ENCODE assay signal across 13 cellular contexts in the genomic region with DNA sequence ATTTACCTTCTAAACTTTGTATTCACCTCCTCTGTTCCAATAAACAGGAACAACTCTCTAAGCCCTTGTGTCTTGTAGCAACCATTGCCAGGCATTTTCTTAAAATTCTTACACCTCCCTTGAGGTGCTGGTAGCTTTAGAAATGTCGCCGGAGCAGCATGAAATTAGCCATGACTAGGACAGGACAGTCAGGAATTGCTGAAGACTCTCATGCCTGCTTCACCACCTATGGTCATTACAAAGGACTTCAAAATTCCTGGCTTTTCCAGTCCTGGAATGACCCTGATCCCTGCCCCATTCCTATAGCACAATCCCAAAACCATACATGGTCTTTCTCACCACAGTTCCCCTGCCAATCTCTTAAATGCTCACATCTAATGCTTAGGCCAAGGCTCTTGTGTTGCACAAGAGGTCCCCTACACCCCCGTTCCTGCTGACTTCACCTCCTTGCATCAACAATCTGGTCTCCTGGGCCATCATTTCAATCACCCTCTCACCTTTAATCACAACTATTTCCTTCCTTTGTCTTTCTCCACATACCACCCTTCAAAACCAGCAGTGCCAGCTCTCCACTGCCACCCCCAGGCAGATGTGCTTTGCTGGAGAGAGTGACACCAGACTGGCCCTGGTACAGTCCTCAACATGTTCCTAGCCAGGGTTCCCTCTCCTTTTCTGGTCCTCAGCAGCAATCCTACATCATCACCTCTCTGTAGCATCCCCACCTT.
A peak's percentile ranks its signal among the peaks of the same experiment; 100 is the strongest.
DNase-seq lines count a peak whose midpoint lies in the region; ATAC-seq and TF ChIP-seq lines count a peak whose summit lies in the region.
"Had no signal": no experiment of that assay in that cellular context is flagged by ENCODE, and none has a peak within 500 bp of the region (broad histone marks: within the 10 kb centered on the region; RNA-seq: fewer than 3 reads in every experiment).

No MANE protein-coding gene starts in this region.

- no peaks in the 10 kb centered on the region for H3K27me3 ChIP-seq in ACC112 (ENCODE audit: insufficient read depth, low read length)
- H3K27me3 ChIP-seq in mammary epithelial cell (ENCODE audit: insufficient read depth, low read length), result no peaks in the 10 kb centered on the region
- H3K27me3 ChIP-seq: SJCRH30 had no signal

- intact Hi-C loops in mammary epithelial cell (cut with micrococcal nuclease) (loop anchor here (5.0 to 10.0 kb wide), 2 partner anchors 129 to 178 kb away; no protein-coding TSS in a partner anchor), left colon (cut with DNase I, micrococcal nuclease) (no loop called here)

- no peaks in the 10 kb centered on the region for H3K36me3 ChIP-seq in ACC112 (ENCODE audit: insufficient read depth, low read length)
- no peaks in the 10 kb centered on the region for H3K36me3 ChIP-seq in mammary epithelial cell (ENCODE audit: insufficient read depth, low read length)
- H3K36me3 ChIP-seq: SJCRH30 had no signal

- H3K9ac ChIP-seq in mammary epithelial cell (ENCODE audit: insufficient read depth, low read length), result no peak overlapping the region

- H3K4me2 ChIP-seq in mammary epithelial cell (ENCODE audit: insufficient read depth, low read depth, low read length), result no peak overlapping the region

- H3K4me3 ChIP-seq in ACC112 (ENCODE audit: low read depth, low read length) (peak overlapping the region; percentile 0; the same call in 1 of the 2 replicates), mammary epithelial cell (replicated peaks in 1 of 3; ENCODE audit: insufficient read depth in 1 of 3, low read depth in 2 of 3, low read length in 3 of 3) (no peak overlapping the region)
- H3K4me3 ChIP-seq: SJCRH30 had no signal

- no peaks in the 10 kb centered on the region for H3K79me2 ChIP-seq in ACC112 (ENCODE audit: control insufficient read depth, insufficient read depth, low read length, unreplicated experiment)
- no peaks in the 10 kb centered on the region for H3K79me2 ChIP-seq in mammary epithelial cell (ENCODE audit: insufficient read depth, low read length)

- no TSS peak for BruUV-seq in mammary epithelial cell (replicated peaks; lab: Mats Ljungman, UMichigan)

- peak overlapping the region; percentile 88 for H3K27ac ChIP-seq in ACC112 (ENCODE audit: low read depth, low read length)
- peak overlapping the region; percentile 63 for H3K27ac ChIP-seq in mammary epithelial cell (ENCODE audit: insufficient read depth, low read depth, low read length)
- H3K27ac ChIP-seq: SJCRH30 had no signal

- 87% methylated on average over 3 of the region's 3 CpGs for WGBS in mammary epithelial cell (ENCODE audit: low coverage, missing lambda C conversion rate)

- peaks cover 10% of the 10 kb centered on the region for H3K9me3 ChIP-seq in mammary epithelial cell (replicated peaks; ENCODE audit: insufficient read depth, low read length)
- H3K9me3 ChIP-seq: SJCRH30 had no signal

- H3K4me1 ChIP-seq in ACC112 (ENCODE audit: control insufficient read depth, insufficient read depth, low read length, unreplicated experiment), result peaks cover 63% of the 10 kb centered on the region
- peaks cover 55% of the 10 kb centered on the region for H3K4me1 ChIP-seq in mammary epithelial cell (ENCODE audit: insufficient read depth, low read length)

- peak in 1 of 2 donors; percentile 30 for TF ChIP-seq CTCF in mammary epithelial cell (conservative IDR thresholded peaks at IDR 0.05 in 1 of 2, IDR thresholded peaks at IDR 0.05 in 1 of 2; ENCODE audit: extremely low read depth in 1 of 2, insufficient read depth in 1 of 2, low read depth in 1 of 2, low read length in 2 of 2)
- no peak for TF ChIP-seq CTCF in GM13976 (IDR thresholded peaks at IDR 0.05; ENCODE audit: borderline replicate concordance, control extremely low read depth, extremely low read depth, insufficient read depth, missing control alignments)

- DNase-seq in HT-29 (ENCODE audit: low spot score) (peak; percentile 75), mammary epithelial cell (no peak), left colon (peak; percentile 39 to 63), GM13976 (ENCODE audit: low spot score) (no peak), GM19240 (ENCODE audit: insufficient read length, low spot score) (no peak)
- DNase-seq in stimulated activated CD4-positive, alpha-beta T cell treated with anti-CD3 and anti-CD28 coated beads, Interleukin-4, amount 100 ng/mL, for 4 hours, result no peak
- DNase-seq: activated CD4-positive, alpha-beta memory T cell treated with anti-CD3 and anti-CD28 coated beads, Interleukin-2, amount 10 ng/mL, durations not matched to agents 7 days and 5 days; anterior cingulate cortex; CD8-positive, alpha-beta memory T cell; NCI-H1930; SJCRH30 had no signal

- no peaks in the 10 kb centered on the region for H4K20me1 ChIP-seq in mammary epithelial cell (ENCODE audit: insufficient read depth, low read length)

- in situ Hi-C loops in mammary epithelial cell (cut with MboI; ENCODE audit: low sequenced_read_pairs in 2 of 2), result no loop called here
- in situ Hi-C loops in GM13976 (cut with MboI; ENCODE audit: low sequenced_read_pairs, unreplicated experiment), result no loop called here

- dilution Hi-C loops in mammary epithelial cell (cut with HindIII; ENCODE audit: low sequenced_read_pairs), result no loop called here

- peak; percentile 87 for ATAC-seq in left colon
- ATAC-seq in HG02642 (IDR thresholded peaks at IDR 0.05; ENCODE audit: poor library complexity, unreplicated experiment), result no peak

- CTCF ChIA-PET in mammary epithelial cell (lab: Charles Lee; ENCODE audit: low non-redundant PET), result no interaction called here

- H2AFZ ChIP-seq in ACC112 (ENCODE audit: low read length, unreplicated experiment) (peak overlapping the region; percentile 3), mammary epithelial cell (ENCODE audit: low read depth, low read length) (peak overlapping the region; percentile 23)

Comparison
In these comparisons a context has a peak if more than half of its experiments do, and no peak if none do; other contexts are left out.
1. DNase-seq: peak in HT-29 (single experiment) and left colon (2 of 2); none in mammary epithelial cell (single experiment), GM13976 (single experiment), stimulated activated CD4-positive, alpha-beta T cell treated with anti-CD3 and anti-CD28 coated beads, Interleukin-4, amount 100 ng/mL, for 4 hours (0 of 2) and GM19240 (single experiment).